1 cellular context compared by ENCODE assay signal in genomic region chr1:9593492-9594465, GRCh38.
TF ChIP-seq lines count a peak whose summit lies in the region.

No MANE protein-coding gene starts in this region.

TF ChIP-seq in HepG2, 621 proteins besides CTCF, POLR2A, EP300 and RAD21 (continued from another document):
- TF ChIP-seq ZBTB4 (CRISPR knock-in tag; IDR thresholded peaks at IDR 0.05; ENCODE audit: borderline replicate concordance) (no peak), ZNF572 (CRISPR knock-in tag; IDR thresholded peaks at IDR 0.05) (0 out of 2 replicates have a peak, but pooled peaks have one; percentile 31), TGIF2 (CRISPR knock-in tag; IDR thresholded peaks at IDR 0.05) (no peak), GABPB1 (CRISPR knock-in tag; IDR thresholded peaks at IDR 0.05) (peak; percentile 57), FOXA3 (CRISPR knock-in tag; IDR thresholded peaks at IDR 0.05) (no peak), KLF15 (CRISPR knock-in tag; IDR thresholded peaks at IDR 0.05; ENCODE audit: borderline replicate concordance) (no peak), ZNF276 (CRISPR knock-in tag; IDR thresholded peaks at IDR 0.05; ENCODE audit: low read depth) (no peak), ZNF446 (CRISPR knock-in tag; IDR thresholded peaks at IDR 0.05) (no peak), ZNF616 (CRISPR knock-in tag; IDR thresholded peaks at IDR 0.05; ENCODE audit: low read depth) (no peak), MAX (IDR thresholded peaks at IDR 0.05) (0 out of 2 replicates have a peak, but pooled peaks have one; percentile 24), NR3C1 (CRISPR knock-in tag; IDR thresholded peaks at IDR 0.05) (no peak), ZNF253 (CRISPR knock-in tag; IDR thresholded peaks at IDR 0.05; ENCODE audit: borderline replicate concordance) (no peak), ZNF766 (CRISPR knock-in tag; IDR thresholded peaks at IDR 0.05; ENCODE audit: borderline replicate concordance) (no peak), GPBP1L1 (CRISPR knock-in tag; IDR thresholded peaks at IDR 0.05) (no peak), ZSCAN21 (CRISPR knock-in tag; IDR thresholded peaks at IDR 0.05; ENCODE audit: borderline replicate concordance) (no peak), DR1 (CRISPR knock-in tag; IDR thresholded peaks at IDR 0.05) (no peak), SP4 (CRISPR knock-in tag; IDR thresholded peaks at IDR 0.05) (peak; percentile 44; the same call in 1 of the 2 replicates), SRSF1 (optimal IDR thresholded peaks at IDR 0.05; ENCODE audit: low read depth, low read length) (no peak), SMAD1 (CRISPR knock-in tag; IDR thresholded peaks at IDR 0.05; ENCODE audit: borderline replicate concordance, low read depth) (no peak), ZNF850 (CRISPR knock-in tag; conservative IDR thresholded peaks at IDR 0.05) (no peak), MXI1 (IDR thresholded peaks at IDR 0.05; ENCODE audit: borderline replicate concordance, low read depth, low read length) (peak; percentile 53; the same call in 1 of the 3 replicates), ARID3A (IDR thresholded peaks at IDR 0.05; ENCODE audit: low read depth, low read length) (no peak), CC2D1A (CRISPR knock-in tag; IDR thresholded peaks at IDR 0.05) (no peak), ZSCAN30 (CRISPR knock-in tag; IDR thresholded peaks at IDR 0.05) (no peak), RFX1 (IDR thresholded peaks at IDR 0.05) (peak; percentile 58; the same call in 1 of the 2 replicates), KDM6A (CRISPR knock-in tag; IDR thresholded peaks at IDR 0.05; ENCODE audit: low read depth) (no peak), ZNF460 (CRISPR knock-in tag; IDR thresholded peaks at IDR 0.05; ENCODE audit: borderline replicate concordance) (peak; percentile 75), SNRNP70 (IDR thresholded peaks at IDR 0.05; ENCODE audit: low read depth, low read length) (no peak), SMAD3 (CRISPR knock-in tag; IDR thresholded peaks at IDR 0.05) (no peak), SAP130 (CRISPR knock-in tag; IDR thresholded peaks at IDR 0.05; ENCODE audit: low read depth) (peak; percentile 90), NKX3-1 (CRISPR knock-in tag; IDR thresholded peaks at IDR 0.05) (no peak), FIP1L1 (IDR thresholded peaks at IDR 0.05; ENCODE audit: borderline replicate concordance, insufficient read depth, low read depth, low read length) (no peak), THAP7 (CRISPR knock-in tag; IDR thresholded peaks at IDR 0.05) (no peak), PLRG1 (conservative IDR thresholded peaks at IDR 0.05) (no peak), ZBED4 (CRISPR knock-in tag; IDR thresholded peaks at IDR 0.05; ENCODE audit: borderline replicate concordance) (peak; percentile 22; the same call in 1 of the 2 replicates), FOXO1 (CRISPR knock-in tag; IDR thresholded peaks at IDR 0.05) (no peak), PRDM4 (CRISPR knock-in tag; IDR thresholded peaks at IDR 0.05; ENCODE audit: borderline replicate concordance) (no peak), MYNN (CRISPR knock-in tag; IDR thresholded peaks at IDR 0.05; ENCODE audit: low read depth) (no peak), GFI1 (CRISPR knock-in tag; IDR thresholded peaks at IDR 0.05; ENCODE audit: borderline replicate concordance) (no peak), ERF (CRISPR knock-in tag; IDR thresholded peaks at IDR 0.05) (peak; percentile 57; the same call in 1 of the 2 replicates), ZNF790 (CRISPR knock-in tag; IDR thresholded peaks at IDR 0.05; ENCODE audit: borderline replicate concordance) (no peak), KMT2B (CRISPR knock-in tag; IDR thresholded peaks at IDR 0.05) (no peak), PRDM10 (CRISPR knock-in tag; IDR thresholded peaks at IDR 0.05; ENCODE audit: low read depth) (peak; percentile 67; the same call in 1 of the 2 replicates), HES4 (CRISPR knock-in tag; IDR thresholded peaks at IDR 0.05; ENCODE audit: borderline replicate concordance) (no peak), ZNF224 (CRISPR knock-in tag; IDR thresholded peaks at IDR 0.05) (no peak), ZNF557 (CRISPR knock-in tag; IDR thresholded peaks at IDR 0.05) (no peak), CREM (IDR thresholded peaks at IDR 0.05) (no peak), CREM (CRISPR knock-in tag; IDR thresholded peaks at IDR 0.05) (no peak), NFKB2 (CRISPR knock-in tag; IDR thresholded peaks at IDR 0.05; ENCODE audit: borderline replicate concordance) (no peak)
